ENCODE assay signal across 13 cellular contexts in genomic region chr20:17637413-17637780, GRCh38. TPM values are rescaled to one million over a fixed set of nuclear protein-coding genes. Genes with fewer than 3 reads are reported as not detected.
DNase-seq lines count a peak whose midpoint lies in the region; ATAC-seq, FAIRE-seq and TF ChIP-seq lines count a peak whose summit lies in the region.
"Had no signal": no experiment of that assay in that cellular context is flagged by ENCODE, and none has a peak within 500 bp of the region (broad histone marks: within the 10 kb centered on the region; RNA-seq: fewer than 3 reads in every experiment).

No MANE protein-coding gene starts in this region.

- no peaks in the 10 kb centered on the region for H3K4me1 ChIP-seq in H9 (ENCODE audit: insufficient read depth, low read length)
- peaks cover 56% of the 10 kb centered on the region for H3K4me1 ChIP-seq in body of pancreas
- peaks cover 6 to 29% of the 10 kb centered on the region in 2 donors for H3K4me1 ChIP-seq in kidney (ENCODE audit: control insufficient read depth in 1 of 2, insufficient read depth in 1 of 2, low read depth in 1 of 2, low read length in 2 of 2)
- H3K4me1 ChIP-seq in colonic mucosa = no peaks in the 10 kb centered on the region
- H3K4me1 ChIP-seq: SJSA1 had no signal

- H4K8ac ChIP-seq in H9 (replicated peaks; ENCODE audit: insufficient read length, low read depth, low read length) = no peak overlapping the region

- H3K27me3 ChIP-seq in H9 (ENCODE audit: insufficient read depth, low read length) = no peaks in the 10 kb centered on the region
- H3K27me3 ChIP-seq in body of pancreas = no peaks in the 10 kb centered on the region
- H3K27me3 ChIP-seq in colonic mucosa = no peaks in the 10 kb centered on the region
- H3K27me3 ChIP-seq: SJSA1 had no signal

- no peak overlapping the region for H2BK120ac ChIP-seq in H9 (ENCODE audit: low read depth, low read length, poor library complexity, severe bottlenecking)

- TF ChIP-seq CTCF in H9 (conservative IDR thresholded peaks at IDR 0.05) (no peak), body of pancreas (IDR thresholded peaks at IDR 0.05) (no peak), kidney (IDR thresholded peaks at IDR 0.05; ENCODE audit: borderline replicate concordance, extremely low read depth, insufficient read depth) (no peak), colonic mucosa (IDR thresholded peaks at IDR 0.05) (no peak)

- H4K91ac ChIP-seq in H9 (ENCODE audit: insufficient read length, low read depth, low read length) = no peak overlapping the region

- H3K14ac ChIP-seq in H9 (ENCODE audit: insufficient read depth, low read length) = no peak overlapping the region

- no peak overlapping the region for H3K4me3 Mint-ChIP-seq in H9
- H3K4me3 Mint-ChIP-seq: CD4-positive, alpha-beta T cell had no signal

- no peaks in the 10 kb centered on the region; the same call in 1 of the 2 replicates for H3K79me2 ChIP-seq in H9 (ENCODE audit: insufficient read depth, low read length)

- no peak overlapping the region for H4K5ac ChIP-seq in H9 (ENCODE audit: insufficient read length, low read depth, low read length)

- H2BK12ac ChIP-seq in H9 (ENCODE audit: insufficient read length, low read depth, low read length) = no peak overlapping the region

- no peak overlapping the region for H3K27ac ChIP-seq in H9 (ENCODE audit: insufficient read length, low read depth, low read length)
- H3K27ac ChIP-seq in body of pancreas = peak overlapping the region in 3 of 4 donors; percentile 4 to 72 (median 7)
- no peak overlapping the region for H3K27ac ChIP-seq in kidney (ENCODE audit: low read depth in 2 of 2, low read length in 2 of 2)
- peak overlapping the region; percentile 84 for H3K27ac ChIP-seq in temporal lobe (ENCODE audit: low read depth, low read length)
- H3K27ac ChIP-seq in colonic mucosa = no peak overlapping the region
- H3K27ac ChIP-seq: SJSA1 had no signal

- H2BK20ac ChIP-seq in H9 (ENCODE audit: low read depth, low read length, poor library complexity, severe bottlenecking) = no peak overlapping the region

- peak overlapping the region in 2 of 3 experiments; percentile 84 to 93; a peak in 4 of 7 replicates for H3K27ac Mint-ChIP-seq in H9
- H3K27ac Mint-ChIP-seq: CD4-positive, alpha-beta T cell had no signal

- DNase-seq in H9 (no peak), body of pancreas (peak in 2 of 4 donors; percentile 65 to 66), kidney (peak; percentile 63), colonic mucosa (no peak), NCI-H1694 (lab: John Stamatoyannopoulos, UW) (no peak), NCI-H146 treated with DMSO at 0.1 percent for 48 hours (lab: John Stamatoyannopoulos, UW; ENCODE audit: unreplicated experiment) (no peak)
- DNase-seq: Calu3; CD4-positive, alpha-beta T cell; HCEC 1CT; NCI-H510A treated with DMSO at 0.1 percent for 48 hours; PC-3 had no signal

- H3K23me2 ChIP-seq in H9 (ENCODE audit: insufficient read length, low read depth, low read length, poor library complexity, severe bottlenecking) = no peaks in the 10 kb centered on the region

- intact Hi-C loops in body of pancreas (cut with DNase I) (no loop called here), kidney (cut with DNase I) (no loop called here), colonic mucosa (cut with DNase I) (no loop called here)

- no peaks in the 10 kb centered on the region for H3K27me3 Mint-ChIP-seq in H9 (ENCODE audit: low read depth)
- H3K27me3 Mint-ChIP-seq: CD4-positive, alpha-beta T cell had no signal

- no peaks in the 10 kb centered on the region for H3K79me1 ChIP-seq in H9 (ENCODE audit: insufficient read depth, low read depth, low read length, poor library complexity, severe bottlenecking)

- H3K4me3 ChIP-seq in body of pancreas = no peak overlapping the region
- no peak overlapping the region for H3K4me3 ChIP-seq in kidney (ENCODE audit: low read length in 2 of 2)
- H3K4me3 ChIP-seq in colonic mucosa = no peak overlapping the region
- H3K4me3 ChIP-seq: SJSA1 had no signal

- H3K4ac ChIP-seq in H9 (ENCODE audit: low read depth, low read length) = no peak overlapping the region

- no peaks in the 10 kb centered on the region for H3K9me3 Mint-ChIP-seq in H9
- H3K9me3 Mint-ChIP-seq: CD4-positive, alpha-beta T cell had no signal

- H2AFZ ChIP-seq in H9 (ENCODE audit: low read length) = no peak overlapping the region

- peaks cover 11 to 27% of the 10 kb centered on the region in 2 experiments for H3K4me1 Mint-ChIP-seq in H9

- no peak for FAIRE-seq in kidney (lab: Jason Lieb, UNC)

- no peaks in the 10 kb centered on the region for H4K20me1 ChIP-seq in H9 (ENCODE audit: control insufficient read depth, insufficient read depth, insufficient read length)

- H3K9me3 ChIP-seq in H9 (ENCODE audit: control insufficient read depth, low read depth, low read length) (no peaks in the 10 kb centered on the region), body of pancreas (no peaks in the 10 kb centered on the region), kidney (ENCODE audit: control insufficient read depth in 1 of 2, low read length in 2 of 2) (no peaks in the 10 kb centered on the region), colonic mucosa (no peaks in the 10 kb centered on the region)

- no peak overlapping the region for H3T11ph ChIP-seq in H9 (ENCODE audit: low read length)

- peaks cover 10 to 59% of the 10 kb centered on the region in 2 donors for H3K36me3 ChIP-seq in body of pancreas (replicated peaks in 1 of 2; ENCODE audit: insufficient read depth in 1 of 2, low read depth in 2 of 2)
- peaks cover 36 to 67% of the 10 kb centered on the region in 2 donors for H3K36me3 ChIP-seq in kidney (ENCODE audit: control insufficient read depth in 1 of 2, insufficient read depth in 2 of 2, low read length in 2 of 2)
- H3K36me3 ChIP-seq in colonic mucosa = peaks cover 50% of the 10 kb centered on the region

- WGBS in H9 (ENCODE audit: extremely low coverage, insufficient read length, low lambda C conversion rate) = no CpG with 5 or more reads among the region's 4 CpGs
- 46% methylated on average over 4 of the region's 4 CpGs; no CpG with 5 or more reads in 1 of the 2 donors for WGBS in body of pancreas, 2 donors

- H3K36me3 Mint-ChIP-seq in H9 (ENCODE audit: insufficient read depth in 1 of 3, low read depth in 3 of 3) = peaks cover 30 to 58% (median 47%) of the 10 kb centered on the region in 3 experiments

- H2AK5ac ChIP-seq in H9 (ENCODE audit: insufficient read length, low read length) = no peak overlapping the region

- H3K23ac ChIP-seq in H9 (ENCODE audit: insufficient read length, low read depth, low read length) = no peak overlapping the region

- H3K4me2 ChIP-seq in H9 (ENCODE audit: insufficient read depth, insufficient read length, low read length) = no peak overlapping the region

- H3K9ac ChIP-seq in H9 (ENCODE audit: extremely low read depth, insufficient read length, low read length) = no peak overlapping the region
- H3K9ac ChIP-seq in kidney (ENCODE audit: low read length in 2 of 2) = no peak overlapping the region
- H3K9ac ChIP-seq in colonic mucosa (ENCODE audit: low read depth in 2 of 2, low read length in 2 of 2) = no peak overlapping the region

- no peak overlapping the region for H3K18ac ChIP-seq in H9 (ENCODE audit: insufficient read length, low read depth, low read length)

- H3K56ac ChIP-seq in H9 (ENCODE audit: insufficient read length, low read depth, low read length) = no peak overlapping the region

- ATAC-seq in body of pancreas = peak; percentile 13
- ATAC-seq: PC-3 had no signal

- H2BK15ac ChIP-seq in H9 (ENCODE audit: low read depth, low read length) = no peak overlapping the region

- no peak overlapping the region for H2BK5ac ChIP-seq in H9 (ENCODE audit: insufficient read length, low read length)

- no peak for TF ChIP-seq POLR2A in body of pancreas (IDR thresholded peaks at IDR 0.05)

RNA-seq across cellular contexts. Expression of gene RRBP1, which starts 44.6 kb away (rescaled TPM):
- total RNA-seq in H9 (2021) (89.8 and 97.8 TPM in 2 replicates), body of pancreas (100 to 1,000 TPM; 313 to 511 TPM), kidney (231 TPM), temporal lobe (6.1 TPM), colonic mucosa (100 to 1,000 TPM; 402 to 509 TPM)
- 83.4 TPM for polyA plus RNA-seq in kidney (ENCODE audit: insufficient read depth, low read depth, low replicate concordance)

Comparison
In these comparisons a context has a peak if more than half of its experiments do, and no peak if none do; other contexts are left out.
1. H3K27ac ChIP-seq: peak in body of pancreas (3 of 4) and temporal lobe (single experiment); none in H9 (single experiment), kidney (0 of 2) and colonic mucosa (single experiment).
2. RNA of gene RRBP1, which starts 44.6 kb away (total RNA-seq): 313 to 511 TPM in body of pancreas, 402 to 509 TPM in colonic mucosa, 231 TPM in kidney (single experiment) and 89.8 to 97.8 TPM in H9; 6.1 TPM in temporal lobe (single experiment); every median in the first group is over 10 times any median in the second.